9 cellular contexts compared by ENCODE assay signal in genomic region chr11:108647701-108648527, GRCh38. TPM values are rescaled to one million over a fixed set of nuclear protein-coding genes. Genes with fewer than 3 reads are reported as not detected.
A peak's percentile ranks its signal among the peaks of the same experiment; 100 is the strongest.
DNase-seq lines count a peak whose midpoint lies in the region; ATAC-seq and TF ChIP-seq lines count a peak whose summit lies in the region.
"Had no signal": no experiment of that assay in that cellular context is flagged by ENCODE, and none has a peak within 500 bp of the region (broad histone marks: within the 10 kb centered on the region; RNA-seq: fewer than 3 reads in every experiment).

No MANE protein-coding gene starts in this region.

- no peak overlapping the region for H3K9ac ChIP-seq in skeletal muscle satellite cell (ENCODE audit: low read depth, low read length)

- peak overlapping the region; percentile 12 for H3K4me2 ChIP-seq in skeletal muscle satellite cell (ENCODE audit: low read length)

- DNase-seq in NCI-H1417 treated with DMSO at 0.1 percent for 48 hours (lab: John Stamatoyannopoulos, UW) (peak; percentile 44), T-helper 2 cell (peak in 4 of 5 experiments; percentile 24 to 67 (median 44)), astrocyte of the hippocampus (ENCODE audit: low read depth, low spot score) (peak; percentile 92), hypothalamus (lab: John Stamatoyannopoulos, UW) (peak in 47 of 51 donors; percentile 3 to 88 (median 60))

- ATAC-seq in HG02623 (IDR thresholded peaks at IDR 0.05; ENCODE audit: unreplicated experiment) (peak; percentile 88), HG02840 (IDR thresholded peaks at IDR 0.05; ENCODE audit: low FRiP score, unreplicated experiment) (no peak)

- peak; percentile 93 for TF ChIP-seq CTCF in GM12872 (IDR thresholded peaks at IDR 0.05; ENCODE audit: insufficient read depth, low read depth, low read length)

- H3K9me3 ChIP-seq in skeletal muscle satellite cell (replicated peaks; ENCODE audit: low read length): no peaks in the 10 kb centered on the region
- H3K9me3 ChIP-seq: neutrophil had no signal

- peaks cover 6% of the 10 kb centered on the region for H3K4me1 ChIP-seq in skeletal muscle satellite cell (ENCODE audit: control insufficient read depth, insufficient read depth, low read length)

- H3K27me3 ChIP-seq in skeletal muscle satellite cell (ENCODE audit: control insufficient read depth, insufficient read depth, low read length): no peaks in the 10 kb centered on the region

- no peaks in the 10 kb centered on the region for H3K36me3 ChIP-seq in skeletal muscle satellite cell (ENCODE audit: insufficient read depth, low read length)
- H3K36me3 ChIP-seq: neutrophil had no signal

- H3K4me3 ChIP-seq in skeletal muscle satellite cell (ENCODE audit: low read length): no peak overlapping the region

RNA-seq across cellular contexts. Expression of gene DDX10, which starts 17.0 kb away (rescaled TPM):
- 22.1 and 40.3 TPM in 2 replicates for total RNA-seq in skeletal muscle satellite cell (2012; rRNA removed)

RNA-seq across cellular contexts. Expression of gene EXPH5, which starts 54.3 kb away (rescaled TPM):
- under 0.01 and 0.66 TPM in 2 replicates for total RNA-seq in skeletal muscle satellite cell (2012; rRNA removed)
